8 cellular contexts compared by ENCODE assay signal in genomic region chr19:1825909-1826556, GRCh38. TPM values are rescaled to one million over a fixed set of nuclear protein-coding genes. Genes with fewer than 3 reads are reported as not detected.
DNase-seq lines count a peak whose midpoint lies in the region; ATAC-seq and TF ChIP-seq lines count a peak whose summit lies in the region.

No MANE protein-coding gene starts in this region.

- DNase-seq in CD14-positive monocyte (ENCODE audit: low spot score) (peak; percentile 71), HFF-Myc (ENCODE audit: extremely low read depth, low read depth) (no peak), Peyer's patch (peak; percentile 75 to 86 (median 86)), foreskin fibroblast (peak; percentile 43 to 84), substantia nigra (lab: John Stamatoyannopoulos, UW) (peak in 44 of 49 donors; percentile 7 to 78 (median 51))
- DNase-seq in activated T-helper 2 cell treated with anti-CD3 and anti-CD28 coated beads, Interferon-gamma antibody, Interleukin-2, Interleukin-4, amounts not matched to agents 10 μg/mL and 5 μg/mL and 100 μg/mL, durations not matched to agents 14 hours and 24 hours and 36 hours (ENCODE audit: low spot score), result peak; percentile 63

- ATAC-seq in HG03571 (IDR thresholded peaks at IDR 0.05; ENCODE audit: unreplicated experiment), result no peak

- intact Hi-C loops in CD14-positive monocyte (cut with micrococcal nuclease), result loop anchor here in 1 of 2 donors (5.0 kb wide), 1 partner anchor 39 kb away; no protein-coding TSS in a partner anchor
- intact Hi-C loops in activated T-helper 2 cell treated with anti-CD3 and anti-CD28 coated beads, Interferon-gamma antibody, Interleukin-2, Interleukin-4, amounts not matched to agents 10 μg/mL and 5 μg/mL and 100 μg/mL, durations not matched to agents 14 hours and 24 hours and 36 hours (cut with micrococcal nuclease), result no loop called here

- no peak overlapping the region for H3K4me3 Mint-ChIP-seq in CD14-positive monocyte
- H3K4me3 Mint-ChIP-seq in activated T-helper 2 cell treated with anti-CD3 and anti-CD28 coated beads, Interferon-gamma antibody, Interleukin-2, Interleukin-4, amounts not matched to agents 10 μg/mL and 5 μg/mL and 100 μg/mL, durations not matched to agents 14 hours and 24 hours and 36 hours (ENCODE audit: low read depth), result no peak overlapping the region

- H3K27ac ChIP-seq in Peyer's patch (no peak overlapping the region), neutrophil (no peak overlapping the region), substantia nigra (ENCODE audit: low read depth, low read length, poor library complexity, severe bottlenecking) (no peak overlapping the region)

- H3K4me1 ChIP-seq in Peyer's patch, result peaks cover 0 to 14% (median 7%) of the 10 kb centered on the region in 4 donors
- H3K4me1 ChIP-seq in neutrophil (ENCODE audit: control insufficient read depth in 1 of 2, insufficient read depth in 1 of 2, low read depth in 1 of 2, low read length in 1 of 2), result no peaks in the 10 kb centered on the region

- H3K27me3 Mint-ChIP-seq in CD14-positive monocyte (ENCODE audit: low read depth in 3 of 3), result peaks cover 0 to 1% (median 0%) of the 10 kb centered on the region in 3 donors
- H3K27me3 Mint-ChIP-seq in activated T-helper 2 cell treated with anti-CD3 and anti-CD28 coated beads, Interferon-gamma antibody, Interleukin-2, Interleukin-4, amounts not matched to agents 10 μg/mL and 5 μg/mL and 100 μg/mL, durations not matched to agents 14 hours and 24 hours and 36 hours (ENCODE audit: low read depth), result no peaks in the 10 kb centered on the region

- TF ChIP-seq POLR2A in Peyer's patch (IDR thresholded peaks at IDR 0.05), result no peak

- peak overlapping the region in 1 of 7 donors; percentile 52 for H3K27ac Mint-ChIP-seq in CD14-positive monocyte
- no peak overlapping the region for H3K27ac Mint-ChIP-seq in activated T-helper 2 cell treated with anti-CD3 and anti-CD28 coated beads, Interferon-gamma antibody, Interleukin-2, Interleukin-4, amounts not matched to agents 10 μg/mL and 5 μg/mL and 100 μg/mL, durations not matched to agents 14 hours and 24 hours and 36 hours

- H3K9me3 Mint-ChIP-seq in CD14-positive monocyte, result no peaks in the 10 kb centered on the region
- no peaks in the 10 kb centered on the region for H3K9me3 Mint-ChIP-seq in activated T-helper 2 cell treated with anti-CD3 and anti-CD28 coated beads, Interferon-gamma antibody, Interleukin-2, Interleukin-4, amounts not matched to agents 10 μg/mL and 5 μg/mL and 100 μg/mL, durations not matched to agents 14 hours and 24 hours and 36 hours

- H3K9me3 ChIP-seq in Peyer's patch (no peaks in the 10 kb centered on the region), neutrophil (no peaks in the 10 kb centered on the region)

- TF ChIP-seq CTCF in CD14-positive monocyte (IDR thresholded peaks at IDR 0.05), result peak; percentile 83
- TF ChIP-seq CTCF in HFF-Myc (IDR thresholded peaks at IDR 0.05; ENCODE audit: low read depth, low read length, missing control alignments), result peak; percentile 95
- peak; percentile 77 to 93 (median 88) for TF ChIP-seq CTCF in Peyer's patch (IDR thresholded peaks at IDR 0.05)
- peak; percentile 96 for TF ChIP-seq CTCF in foreskin fibroblast (IDR thresholded peaks at IDR 0.05; ENCODE audit: low read depth, low read length)
- TF ChIP-seq CTCF in neutrophil (IDR thresholded peaks at IDR 0.05), result peak; percentile 85

- H3K36me3 ChIP-seq in Peyer's patch (peaks cover 0 to 68% (median 0%) of the 10 kb centered on the region in 3 donors), neutrophil (peaks cover 87% of the 10 kb centered on the region)

- H3K4me3 ChIP-seq in HFF-Myc (replicated peaks; ENCODE audit: low read depth, low read length) (no peak overlapping the region), Peyer's patch (no peak overlapping the region), foreskin fibroblast (ENCODE audit: low read depth in 1 of 2, low read length in 2 of 2) (no peak overlapping the region), neutrophil (ENCODE audit: low read depth in 1 of 2, low read length in 1 of 2) (no peak overlapping the region)

- no peaks in the 10 kb centered on the region for H3K27me3 ChIP-seq in Peyer's patch
- H3K27me3 ChIP-seq in neutrophil, result no peaks in the 10 kb centered on the region

- H3K4me1 Mint-ChIP-seq in CD14-positive monocyte, result no peaks in the 10 kb centered on the region
- no peaks in the 10 kb centered on the region for H3K4me1 Mint-ChIP-seq in activated T-helper 2 cell treated with anti-CD3 and anti-CD28 coated beads, Interferon-gamma antibody, Interleukin-2, Interleukin-4, amounts not matched to agents 10 μg/mL and 5 μg/mL and 100 μg/mL, durations not matched to agents 14 hours and 24 hours and 36 hours (ENCODE audit: low read depth)

- H3K36me3 Mint-ChIP-seq in CD14-positive monocyte, result peaks cover 34 to 63% of the 10 kb centered on the region in 2 donors
- peaks cover 22% of the 10 kb centered on the region for H3K36me3 Mint-ChIP-seq in activated T-helper 2 cell treated with anti-CD3 and anti-CD28 coated beads, Interferon-gamma antibody, Interleukin-2, Interleukin-4, amounts not matched to agents 10 μg/mL and 5 μg/mL and 100 μg/mL, durations not matched to agents 14 hours and 24 hours and 36 hours (ENCODE audit: low read depth)

RNA-seq across cellular contexts. Expression of gene ATP8B3, which starts 14.0 kb away (rescaled TPM):
- polyA plus RNA-seq in CD14-positive monocyte, result 1 to 10 TPM; 1.6 to 1.8 TPM
- total RNA-seq in Peyer's patch, result 1 to 10 TPM in 1 of 4 donors, under 1 TPM in 2, not detected in 1; 0.35 to 4.5 (median 0.94) TPM
- total RNA-seq in activated T-helper 2 cell treated with anti-CD3 and anti-CD28 coated beads, Interferon-gamma antibody, Interleukin-2, Interleukin-4, amounts not matched to agents 10 μg/mL and 5 μg/mL and 100 μg/mL, durations not matched to agents 14 hours and 24 hours and 36 hours, result 11.3 and 11.5 TPM in 2 replicates

RNA-seq across cellular contexts. Expression of gene REXO1, which starts 22.2 kb away (rescaled TPM):
- polyA plus RNA-seq in CD14-positive monocyte, result 1 to 10 TPM; 2.8 to 3.0 TPM
- 100 to 1,000 TPM in 1 of 4 donors, 10 to 100 TPM in 3; 47.0 to 101 (median 57.2) TPM for total RNA-seq in Peyer's patch
- total RNA-seq in activated T-helper 2 cell treated with anti-CD3 and anti-CD28 coated beads, Interferon-gamma antibody, Interleukin-2, Interleukin-4, amounts not matched to agents 10 μg/mL and 5 μg/mL and 100 μg/mL, durations not matched to agents 14 hours and 24 hours and 36 hours, result 55.2 and 56.6 TPM in 2 replicates

RNA-seq across cellular contexts. Expression of gene KLF16, which starts 37.3 kb away (rescaled TPM):
- polyA plus RNA-seq in CD14-positive monocyte, result under 1 TPM; 0.51 to 0.67 TPM
- total RNA-seq in Peyer's patch, result 10 to 100 TPM; 10.3 to 18.2 (median 14.8) TPM
- total RNA-seq in activated T-helper 2 cell treated with anti-CD3 and anti-CD28 coated beads, Interferon-gamma antibody, Interleukin-2, Interleukin-4, amounts not matched to agents 10 μg/mL and 5 μg/mL and 100 μg/mL, durations not matched to agents 14 hours and 24 hours and 36 hours, result 31.2 and 32.1 TPM in 2 replicates

RNA-seq across cellular contexts. Expression of gene ABHD17A, which starts 59.3 kb away (rescaled TPM):
- 10 to 100 TPM; 69.8 to 79.0 TPM for polyA plus RNA-seq in CD14-positive monocyte
- total RNA-seq in Peyer's patch, result 10 to 100 TPM; 52.0 to 95.9 (median 68.4) TPM
- total RNA-seq in activated T-helper 2 cell treated with anti-CD3 and anti-CD28 coated beads, Interferon-gamma antibody, Interleukin-2, Interleukin-4, amounts not matched to agents 10 μg/mL and 5 μg/mL and 100 μg/mL, durations not matched to agents 14 hours and 24 hours and 36 hours, result 100 and 102 TPM in 2 replicates
